ENCODE assay signal across 11 cellular contexts in genomic region chr12:62468394-62468793, GRCh38. TPM values are rescaled to one million over a fixed set of nuclear protein-coding genes. Genes with fewer than 3 reads are reported as not detected.
A peak's percentile ranks its signal among the peaks of the same experiment; 100 is the strongest.
DNase-seq lines count a peak whose midpoint lies in the region; ATAC-seq and TF ChIP-seq lines count a peak whose summit lies in the region.
"Had no signal": no experiment of that assay in that cellular context is flagged by ENCODE, and none has a peak within 500 bp of the region (broad histone marks: within the 10 kb centered on the region; RNA-seq: fewer than 3 reads in every experiment).

No MANE protein-coding gene starts in this region.

- H3K9me3 ChIP-seq in CD4-positive, CD25-positive, alpha-beta regulatory T cell (ENCODE audit: control insufficient read depth in 2 of 2, low read length in 2 of 2): peaks cover 2 to 3% of the 10 kb centered on the region in 2 experiments
- H3K9me3 ChIP-seq in neural cell (ENCODE audit: low read length): no peaks in the 10 kb centered on the region

- H4K20me1 ChIP-seq in KMS-11 (ENCODE audit: insufficient read depth): no peaks in the 10 kb centered on the region
- H4K20me1 ChIP-seq in neural cell (ENCODE audit: insufficient read depth): no peaks in the 10 kb centered on the region

- DNase-seq in CD4-positive, CD25-positive, alpha-beta regulatory T cell: no peak
- DNase-seq in MCF 10A (ENCODE audit: unreplicated experiment): no peak
- DNase-seq in NCI-H1930 (lab: John Stamatoyannopoulos, UW): no peak
- DNase-seq: effector CD4-positive, alpha-beta T cell; midbrain; NCI-H1092 had no signal

- no peak overlapping the region for H3K27ac Mint-ChIP-seq in CD4-positive, CD25-positive, alpha-beta regulatory T cell
- no peak overlapping the region for H3K27ac Mint-ChIP-seq in MCF 10A (ENCODE audit: low read depth, unreplicated experiment)

- no peak for TF ChIP-seq EP300 in neural cell (conservative IDR thresholded peaks at IDR 0.05; ENCODE audit: poor library complexity, severe bottlenecking)

- no peaks in the 10 kb centered on the region for H3K27me3 ChIP-seq in CD4-positive, CD25-positive, alpha-beta regulatory T cell (ENCODE audit: control insufficient read depth, insufficient read depth, low read length)
- H3K27me3 ChIP-seq in KMS-11 (ENCODE audit: insufficient read depth, low read depth): no peaks in the 10 kb centered on the region
- no peaks in the 10 kb centered on the region for H3K27me3 ChIP-seq in neural cell (ENCODE audit: insufficient read depth, low read depth, low read length)

- H3K4me3 Mint-ChIP-seq in CD4-positive, CD25-positive, alpha-beta regulatory T cell: peak overlapping the region; percentile 88 to 97 (median 90)
- H3K4me3 Mint-ChIP-seq in MCF 10A (ENCODE audit: unreplicated experiment): peak overlapping the region; percentile 81

- H3K4me3 ChIP-seq in CD4-positive, CD25-positive, alpha-beta regulatory T cell (ENCODE audit: low read depth, low read length): peak overlapping the region; percentile 70
- H3K4me3 ChIP-seq in KMS-11 (IDR thresholded peaks at IDR 0.05; ENCODE audit: insufficient read depth, low read depth, low read length) (no peak overlapping the region), neural cell (ENCODE audit: low read length) (peak overlapping the region; percentile 97)

- H3K79me2 ChIP-seq in KMS-11 (ENCODE audit: insufficient read depth, low read depth) (peaks cover 51% of the 10 kb centered on the region), neural cell (replicated peaks; ENCODE audit: insufficient read depth, low read length) (peaks cover 37% of the 10 kb centered on the region)

- H3K4me2 ChIP-seq in KMS-11 (peak overlapping the region; percentile 69), neural cell (ENCODE audit: low read length) (peak overlapping the region; percentile 91)

- intact Hi-C loops in MCF 10A (cut with micrococcal nuclease): no loop called here

- H3K36me3 Mint-ChIP-seq in CD4-positive, CD25-positive, alpha-beta regulatory T cell: no peaks in the 10 kb centered on the region
- peaks cover 3% of the 10 kb centered on the region for H3K36me3 Mint-ChIP-seq in MCF 10A (ENCODE audit: insufficient read depth, unreplicated experiment)

- no peak for TF ChIP-seq RAD21 in neural cell (conservative IDR thresholded peaks at IDR 0.05)

- H2AFZ ChIP-seq in KMS-11 (ENCODE audit: low read depth): no peak overlapping the region
- H2AFZ ChIP-seq in neural cell (ENCODE audit: low read depth, low read length): no peak overlapping the region

- H3F3A ChIP-seq in neural cell (ENCODE audit: insufficient read depth, low read length, poor library complexity, severe bottlenecking): no peaks in the 10 kb centered on the region

- no peak for ATAC-seq in CD4-positive, CD25-positive, alpha-beta regulatory T cell (ENCODE audit: low read depth in 2 of 2)
- ATAC-seq in GM21515 (IDR thresholded peaks at IDR 0.05; ENCODE audit: unreplicated experiment) (no peak), HG03520 (IDR thresholded peaks at IDR 0.05; ENCODE audit: unreplicated experiment) (no peak), HG03097 (IDR thresholded peaks at IDR 0.05; ENCODE audit: low FRiP score, unreplicated experiment) (no peak)

- H3K9me2 ChIP-seq in neural cell (ENCODE audit: insufficient read depth, low read length): no peaks in the 10 kb centered on the region

- H3K27ac ChIP-seq in CD4-positive, CD25-positive, alpha-beta regulatory T cell (ENCODE audit: insufficient read depth, low read length, poor library complexity, severe bottlenecking): no peak overlapping the region
- H3K27ac ChIP-seq in KMS-11 (no peak overlapping the region), neural cell (ENCODE audit: low read length) (no peak overlapping the region)

- no peaks in the 10 kb centered on the region for H3K27me3 Mint-ChIP-seq in CD4-positive, CD25-positive, alpha-beta regulatory T cell
- H3K27me3 Mint-ChIP-seq in MCF 10A (ENCODE audit: insufficient read depth, unreplicated experiment): no peaks in the 10 kb centered on the region

- H3K36me3 ChIP-seq in CD4-positive, CD25-positive, alpha-beta regulatory T cell (ENCODE audit: control insufficient read depth, insufficient read depth, low read length): peaks cover 5% of the 10 kb centered on the region
- no peaks in the 10 kb centered on the region for H3K36me3 ChIP-seq in KMS-11 (ENCODE audit: insufficient read depth)
- H3K36me3 ChIP-seq in neural cell (ENCODE audit: insufficient read depth, low read length): no peaks in the 10 kb centered on the region

- peaks cover 12 to 37% (median 25%) of the 10 kb centered on the region in 4 donors for H3K4me1 Mint-ChIP-seq in CD4-positive, CD25-positive, alpha-beta regulatory T cell
- H3K4me1 Mint-ChIP-seq in MCF 10A (ENCODE audit: insufficient read depth, unreplicated experiment): peaks cover 10% of the 10 kb centered on the region

- no peak for TF ChIP-seq CTCF in KMS-11 (conservative IDR thresholded peaks at IDR 0.05; ENCODE audit: low read depth, low read length)
- TF ChIP-seq CTCF in MCF 10A (IDR thresholded peaks at IDR 0.05; ENCODE audit: unreplicated experiment): no peak
- TF ChIP-seq CTCF in neural cell (IDR thresholded peaks at IDR 0.05; ENCODE audit: poor library complexity, severe bottlenecking): no peak

- H3K9me3 Mint-ChIP-seq in CD4-positive, CD25-positive, alpha-beta regulatory T cell: peaks cover 0 to 5% (median 0%) of the 10 kb centered on the region in 7 donors
- H3K9me3 Mint-ChIP-seq in MCF 10A (ENCODE audit: unreplicated experiment): no peaks in the 10 kb centered on the region

- H3K4me1 ChIP-seq in CD4-positive, CD25-positive, alpha-beta regulatory T cell (ENCODE audit: control insufficient read depth, insufficient read depth, low read length, poor library complexity, severe bottlenecking): peaks cover 19% of the 10 kb centered on the region
- peaks cover 25% of the 10 kb centered on the region for H3K4me1 ChIP-seq in KMS-11 (ENCODE audit: low read depth, poor library complexity, severe bottlenecking)

- H3K9ac ChIP-seq in KMS-11 (0 out of 2 replicates have a peak overlapping the region, but pooled peaks have one; percentile 94), neural cell (ENCODE audit: low read length) (no peak overlapping the region)

- CTCF ChIA-PET in MCF 10A (lab: Yijun Ruan, JAX): interaction anchor here (4.6 kb wide), 1 partner anchor 31 kb away, joined by 28 read pairs; no protein-coding TSS in a partner anchor

- POLR2A ChIA-PET in MCF 10A (lab: Yijun Ruan, JAX): interaction anchor here (0.9 to 2.1 kb wide), 3 partner anchors 18 to 210 kb away, joined by 4 to 14 read pairs (median 6); no protein-coding TSS in a partner anchor

- BruUV-seq in MCF 10A (replicated peaks; lab: Mats Ljungman, UMichigan): no TSS peak

TF ChIP-seq in neural cell, 6 proteins besides CTCF, POLR2A, EP300 and RAD21:
- TF ChIP-seq, protein P1, sequence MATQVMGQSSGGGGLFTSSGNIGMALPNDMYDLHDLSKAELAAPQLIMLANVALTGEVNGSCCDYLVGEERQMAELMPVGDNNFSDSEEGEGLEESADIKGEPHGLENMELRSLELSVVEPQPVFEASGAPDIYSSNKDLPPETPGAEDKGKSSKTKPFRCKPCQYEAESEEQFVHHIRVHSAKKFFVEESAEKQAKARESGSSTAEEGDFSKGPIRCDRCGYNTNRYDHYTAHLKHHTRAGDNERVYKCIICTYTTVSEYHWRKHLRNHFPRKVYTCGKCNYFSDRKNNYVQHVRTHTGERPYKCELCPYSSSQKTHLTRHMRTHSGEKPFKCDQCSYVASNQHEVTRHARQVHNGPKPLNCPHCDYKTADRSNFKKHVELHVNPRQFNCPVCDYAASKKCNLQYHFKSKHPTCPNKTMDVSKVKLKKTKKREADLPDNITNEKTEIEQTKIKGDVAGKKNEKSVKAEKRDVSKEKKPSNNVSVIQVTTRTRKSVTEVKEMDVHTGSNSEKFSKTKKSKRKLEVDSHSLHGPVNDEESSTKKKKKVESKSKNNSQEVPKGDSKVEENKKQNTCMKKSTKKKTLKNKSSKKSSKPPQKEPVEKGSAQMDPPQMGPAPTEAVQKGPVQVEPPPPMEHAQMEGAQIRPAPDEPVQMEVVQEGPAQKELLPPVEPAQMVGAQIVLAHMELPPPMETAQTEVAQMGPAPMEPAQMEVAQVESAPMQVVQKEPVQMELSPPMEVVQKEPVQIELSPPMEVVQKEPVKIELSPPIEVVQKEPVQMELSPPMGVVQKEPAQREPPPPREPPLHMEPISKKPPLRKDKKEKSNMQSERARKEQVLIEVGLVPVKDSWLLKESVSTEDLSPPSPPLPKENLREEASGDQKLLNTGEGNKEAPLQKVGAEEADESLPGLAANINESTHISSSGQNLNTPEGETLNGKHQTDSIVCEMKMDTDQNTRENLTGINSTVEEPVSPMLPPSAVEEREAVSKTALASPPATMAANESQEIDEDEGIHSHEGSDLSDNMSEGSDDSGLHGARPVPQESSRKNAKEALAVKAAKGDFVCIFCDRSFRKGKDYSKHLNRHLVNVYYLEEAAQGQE (IDR thresholded peaks at IDR 0.05; ENCODE audit: borderline replicate concordance): no peak
- no peak for TF ChIP-seq EZH2 (IDR thresholded peaks at IDR 0.05; ENCODE audit: borderline replicate concordance, insufficient read depth, low read length, poor library complexity, severe bottlenecking)
- TF ChIP-seq POLR2AphosphoS5 (IDR thresholded peaks at IDR 0.05): no peak
TF ChIP-seq in neural cell: peak in this region for 0.

RNA-seq across cellular contexts. Expression of gene MON2, which starts 1.8 kb away (rescaled TPM):
- total RNA-seq in CD4-positive, CD25-positive, alpha-beta regulatory T cell: 70.1 TPM
- polyA plus RNA-seq in CD4-positive, CD25-positive, alpha-beta regulatory T cell: 10 to 100 TPM; 14.4 to 17.4 (median 15.6) TPM
- total RNA-seq in MCF 10A (2022): 49.5 and 57.4 TPM in 2 replicates
- 44.2 and 44.3 TPM in 2 replicates for polyA plus RNA-seq in neural cell
- 96.2 and 124 TPM in 2 replicates for polyA minus RNA-seq in neural cell
